Comparison of ENCODE assay signal across 30 cellular contexts in genomic region chr3:75059120-75059519, GRCh38.
"Had no signal": no experiment of that assay in that cellular context is flagged by ENCODE, and none has a peak within 500 bp of the region (broad histone marks: within the 10 kb centered on the region; RNA-seq: fewer than 3 reads in every experiment).

No MANE protein-coding gene starts in this region.

- H3K36me3 ChIP-seq: left ventricle myocardium inferior, pancreas, prostate gland, suprapubic skin, thoracic aorta, tibial artery, upper lobe of right lung had no signal

- FAIRE-seq: islet of Langerhans, kidney, pancreas, urothelium cell line had no signal

- DNase-seq: hypothalamus; immature natural killer cell; kidney; left colon; left ventricle myocardium inferior; midbrain; mucosa of descending colon; naive thymus-derived CD4-positive, alpha-beta T cell; nucleus accumbens; pancreas; posterior cingulate gyrus; retina; right cardiac atrium; stimulated activated CD4-positive, alpha-beta T cell treated with anti-CD3 and anti-CD28 coated beads, Interleukin-12 subunit alpha, Interleukin-12 subunit beta, amount 100 ng/mL, for 4 hours; stimulated activated CD4-positive, alpha-beta T cell treated with anti-CD3 and anti-CD28 coated beads, Interleukin-15, amount 100 ng/mL, for 24 hours; stimulated activated CD4-positive, alpha-beta T cell treated with anti-CD3 and anti-CD28 coated beads, Interleukin-4, amount 100 ng/mL, for 24 hours; stimulated activated naive CD4-positive, alpha-beta T cell; tibial artery; trophoblast cell; upper lobe of right lung had no signal

- H3K4me1 ChIP-seq: left ventricle myocardium inferior, pancreas, prostate gland, suprapubic skin, tibial artery, upper lobe of right lung had no signal

- H3K9me3 ChIP-seq: mucosa of descending colon, pancreas, prostate gland, suprapubic skin, thoracic aorta, tibial artery, upper lobe of right lung had no signal

- H3K4me3 ChIP-seq: left ventricle myocardium inferior, lung, mucosa of descending colon, pancreas, prostate gland, skin epidermis, suprapubic skin, thoracic aorta, tibial artery, upper lobe of right lung had no signal

- H3K27ac ChIP-seq: left ventricle myocardium inferior, pancreas, prostate gland, skin epidermis, suprapubic skin, thoracic aorta, tibial artery, upper lobe of right lung had no signal

- H3K27me3 ChIP-seq: pancreas, suprapubic skin, tibial artery, upper lobe of right lung had no signal

- ATAC-seq: left colon; mucosa of descending colon; naive thymus-derived CD4-positive, alpha-beta T cell; natural killer cell treated with Interleukin-12 subunit alpha and Interleukin-12 subunit beta and Interleukin-15 and Interleukin-18, amount 100 ng/mL, for 72 hours; pancreas; right cardiac atrium; sciatic nerve; stimulated activated effector memory CD8-positive, alpha-beta T cell treated with anti-CD3 and anti-CD28 coated beads, Interleukin-12 subunit alpha, Interleukin-12 subunit beta, amount 100 ng/mL, for 72 hours; upper lobe of right lung had no signal
